8 cellular contexts compared by ENCODE assay signal in the genomic region with DNA sequence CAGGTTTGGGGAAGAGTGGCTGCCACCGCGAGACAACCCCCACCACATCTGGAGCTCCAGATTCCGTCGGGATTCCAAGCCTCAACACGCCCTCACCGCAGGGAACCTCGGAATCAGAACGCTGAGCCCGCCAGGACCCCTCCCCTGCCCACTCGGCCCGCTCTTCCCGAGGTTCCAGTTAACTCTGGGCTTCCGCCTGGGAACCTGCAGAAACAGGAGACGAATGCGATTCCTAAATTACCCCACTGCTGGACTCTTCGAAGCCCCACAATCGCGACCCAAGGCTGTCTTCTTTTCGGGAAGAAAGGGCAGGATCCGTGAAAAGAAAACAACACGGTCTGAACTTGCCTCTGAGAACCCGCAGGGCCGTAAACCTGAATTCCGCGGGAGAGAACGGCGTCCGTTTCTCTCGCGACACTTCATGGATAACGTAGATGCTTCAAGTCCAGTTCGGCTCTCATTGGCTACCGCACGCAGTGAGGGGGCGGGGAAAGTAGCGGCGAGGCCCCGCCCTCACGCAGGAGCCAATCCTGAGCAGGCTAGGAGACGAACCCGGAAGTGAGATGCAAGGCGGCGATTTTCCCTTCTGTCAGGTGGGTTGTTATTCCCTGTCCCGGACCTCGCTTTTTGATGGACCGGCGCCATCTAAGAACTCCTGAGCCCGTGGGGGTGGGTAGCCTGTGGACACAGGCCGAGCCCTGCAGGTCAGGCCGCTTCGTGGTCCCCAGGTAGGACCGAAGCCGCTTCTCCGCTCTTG. TPM values are rescaled to one million over a fixed set of nuclear protein-coding genes. Genes with fewer than 3 reads are reported as not detected.
DNase-seq lines count a peak whose midpoint lies in the region; ATAC-seq and TF ChIP-seq lines count a peak whose summit lies in the region.

A gene with protein sequence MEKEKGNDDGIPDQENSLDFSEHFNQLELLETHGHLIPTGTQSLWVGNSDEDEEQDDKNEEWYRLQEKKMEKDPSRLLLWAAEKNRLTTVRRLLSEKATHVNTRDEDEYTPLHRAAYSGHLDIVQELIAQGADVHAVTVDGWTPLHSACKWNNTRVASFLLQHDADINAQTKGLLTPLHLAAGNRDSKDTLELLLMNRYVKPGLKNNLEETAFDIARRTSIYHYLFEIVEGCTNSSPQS (plus strand): TSS at position 542 of the 757 bp plus-strand sequence. CDS start 2,710 bp downstream, outside the sequence.
A gene (minus strand): TSS at position 402 of the 757 bp plus-strand sequence. CDS start 1,043 bp downstream, outside the sequence.

- peak; percentile 100 for ATAC-seq in GM19397 (IDR thresholded peaks at IDR 0.05; ENCODE audit: unreplicated experiment)
- peak; percentile 100 for ATAC-seq in HG03571 (IDR thresholded peaks at IDR 0.05; ENCODE audit: unreplicated experiment)

- DNase-seq in NCI-H82 (lab: John Stamatoyannopoulos, UW) (peak; percentile 97), dermis microvascular lymphatic vessel endothelial cell (ENCODE audit: low read depth in 2 of 2) (peak; percentile 97 to 98)
- DNase-seq in activated CD4-positive, alpha-beta T cell treated with anti-CD3 and anti-CD28 coated beads, Interleukin-2, amount 50 U/mL, for 48 hours = peak; percentile 94 to 96
- peak; percentile 97 for DNase-seq in stimulated activated CD4-positive, alpha-beta T cell treated with anti-CD3 and anti-CD28 coated beads, Interleukin-4, amount 100 ng/mL, for 24 hours

- no peaks in the 10 kb centered on the region for H3K9me3 ChIP-seq in liver (ENCODE audit: control insufficient read depth in 4 of 4, low read length in 3 of 4)

- TF ChIP-seq CTCF in C4-2B (conservative IDR thresholded peaks at IDR 0.05) (no peak), liver (IDR thresholded peaks at IDR 0.05; ENCODE audit: low read depth, low read length, missing input control) (no peak)

- no peaks in the 10 kb centered on the region for H3K27me3 ChIP-seq in liver (ENCODE audit: control insufficient read depth in 4 of 4, insufficient read depth in 4 of 4, low read length in 3 of 4)

- WGBS in liver = under 1% methylated on average over 54 of the region's 54 CpGs

- peak within 1 kb of the TSS; percentile 69 for H3K27ac ChIP-seq in C4-2B
- H3K27ac ChIP-seq in liver (ENCODE audit: low read depth in 1 of 2, low read length in 2 of 2) = peak within 1 kb of the TSS; percentile 59 to 69

- H3K36me3 ChIP-seq in liver (ENCODE audit: control insufficient read depth in 4 of 4, insufficient read depth in 3 of 4, low read depth in 1 of 4, low read length in 3 of 4) = peaks cover 9 to 23% (median 19%) of the 10 kb centered on the region in 4 donors

- peak within 1 kb of the TSS; percentile 79 to 91 (median 80) for H3K4me3 ChIP-seq in liver (ENCODE audit: low read depth in 1 of 3, low read length in 3 of 3)

- peaks cover 6 to 17% (median 10%) of the 10 kb centered on the region in 4 donors for H3K4me1 ChIP-seq in liver (ENCODE audit: control insufficient read depth in 4 of 4, insufficient read depth in 4 of 4, low read length in 3 of 4)

- H3K9ac ChIP-seq in liver (ENCODE audit: low read depth in 1 of 2, low read length in 2 of 2) = peak within 1 kb of the TSS; percentile 75

- peak in 1 of 2 donors; percentile 3 for TF ChIP-seq RAD21 in liver (IDR thresholded peaks at IDR 0.05)

TF ChIP-seq in liver, 16 proteins besides CTCF, POLR2A, EP300 and RAD21:
- TF ChIP-seq, protein P1, sequence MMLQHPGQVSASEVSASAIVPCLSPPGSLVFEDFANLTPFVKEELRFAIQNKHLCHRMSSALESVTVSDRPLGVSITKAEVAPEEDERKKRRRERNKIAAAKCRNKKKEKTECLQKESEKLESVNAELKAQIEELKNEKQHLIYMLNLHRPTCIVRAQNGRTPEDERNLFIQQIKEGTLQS (IDR thresholded peaks at IDR 0.05) = peak; percentile 14
- TF ChIP-seq, protein P2, sequence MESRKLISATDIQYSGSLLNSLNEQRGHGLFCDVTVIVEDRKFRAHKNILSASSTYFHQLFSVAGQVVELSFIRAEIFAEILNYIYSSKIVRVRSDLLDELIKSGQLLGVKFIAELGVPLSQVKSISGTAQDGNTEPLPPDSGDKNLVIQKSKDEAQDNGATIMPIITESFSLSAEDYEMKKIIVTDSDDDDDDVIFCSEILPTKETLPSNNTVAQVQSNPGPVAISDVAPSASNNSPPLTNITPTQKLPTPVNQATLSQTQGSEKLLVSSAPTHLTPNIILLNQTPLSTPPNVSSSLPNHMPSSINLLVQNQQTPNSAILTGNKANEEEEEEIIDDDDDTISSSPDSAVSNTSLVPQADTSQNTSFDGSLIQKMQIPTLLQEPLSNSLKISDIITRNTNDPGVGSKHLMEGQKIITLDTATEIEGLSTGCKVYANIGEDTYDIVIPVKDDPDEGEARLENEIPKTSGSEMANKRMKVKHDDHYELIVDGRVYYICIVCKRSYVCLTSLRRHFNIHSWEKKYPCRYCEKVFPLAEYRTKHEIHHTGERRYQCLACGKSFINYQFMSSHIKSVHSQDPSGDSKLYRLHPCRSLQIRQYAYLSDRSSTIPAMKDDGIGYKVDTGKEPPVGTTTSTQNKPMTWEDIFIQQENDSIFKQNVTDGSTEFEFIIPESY (IDR thresholded peaks at IDR 0.05) = peak; percentile 99
- TF ChIP-seq YY1 (IDR thresholded peaks at IDR 0.05) (peak; percentile 47), TAF1 (conservative IDR thresholded peaks at IDR 0.05) (no peak), HNF4G (IDR thresholded peaks at IDR 0.05) (no peak), EGR1 (IDR thresholded peaks at IDR 0.05; ENCODE audit: low read depth in 2 of 2) (peak; percentile 73 to 87), RXRA (IDR thresholded peaks at IDR 0.05) (peak in 1 of 2 donors; percentile 7), SP1 (IDR thresholded peaks at IDR 0.05) (peak; percentile 70), JUND (IDR thresholded peaks at IDR 0.05) (no peak), FOXA2 (IDR thresholded peaks at IDR 0.05) (no peak), HNF4A (conservative IDR thresholded peaks at IDR 0.05) (peak in 1 of 2 donors; percentile 4), GABPA (IDR thresholded peaks at IDR 0.05 in 1 of 2, conservative IDR thresholded peaks at IDR 0.05 in 1 of 2) (peak; percentile 27 to 70), FOXA1 (IDR thresholded peaks at IDR 0.05) (no peak)
- TF ChIP-seq, protein P3, sequence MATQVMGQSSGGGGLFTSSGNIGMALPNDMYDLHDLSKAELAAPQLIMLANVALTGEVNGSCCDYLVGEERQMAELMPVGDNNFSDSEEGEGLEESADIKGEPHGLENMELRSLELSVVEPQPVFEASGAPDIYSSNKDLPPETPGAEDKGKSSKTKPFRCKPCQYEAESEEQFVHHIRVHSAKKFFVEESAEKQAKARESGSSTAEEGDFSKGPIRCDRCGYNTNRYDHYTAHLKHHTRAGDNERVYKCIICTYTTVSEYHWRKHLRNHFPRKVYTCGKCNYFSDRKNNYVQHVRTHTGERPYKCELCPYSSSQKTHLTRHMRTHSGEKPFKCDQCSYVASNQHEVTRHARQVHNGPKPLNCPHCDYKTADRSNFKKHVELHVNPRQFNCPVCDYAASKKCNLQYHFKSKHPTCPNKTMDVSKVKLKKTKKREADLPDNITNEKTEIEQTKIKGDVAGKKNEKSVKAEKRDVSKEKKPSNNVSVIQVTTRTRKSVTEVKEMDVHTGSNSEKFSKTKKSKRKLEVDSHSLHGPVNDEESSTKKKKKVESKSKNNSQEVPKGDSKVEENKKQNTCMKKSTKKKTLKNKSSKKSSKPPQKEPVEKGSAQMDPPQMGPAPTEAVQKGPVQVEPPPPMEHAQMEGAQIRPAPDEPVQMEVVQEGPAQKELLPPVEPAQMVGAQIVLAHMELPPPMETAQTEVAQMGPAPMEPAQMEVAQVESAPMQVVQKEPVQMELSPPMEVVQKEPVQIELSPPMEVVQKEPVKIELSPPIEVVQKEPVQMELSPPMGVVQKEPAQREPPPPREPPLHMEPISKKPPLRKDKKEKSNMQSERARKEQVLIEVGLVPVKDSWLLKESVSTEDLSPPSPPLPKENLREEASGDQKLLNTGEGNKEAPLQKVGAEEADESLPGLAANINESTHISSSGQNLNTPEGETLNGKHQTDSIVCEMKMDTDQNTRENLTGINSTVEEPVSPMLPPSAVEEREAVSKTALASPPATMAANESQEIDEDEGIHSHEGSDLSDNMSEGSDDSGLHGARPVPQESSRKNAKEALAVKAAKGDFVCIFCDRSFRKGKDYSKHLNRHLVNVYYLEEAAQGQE (IDR thresholded peaks at IDR 0.05) = peak; percentile 32
- TF ChIP-seq, protein P4, sequence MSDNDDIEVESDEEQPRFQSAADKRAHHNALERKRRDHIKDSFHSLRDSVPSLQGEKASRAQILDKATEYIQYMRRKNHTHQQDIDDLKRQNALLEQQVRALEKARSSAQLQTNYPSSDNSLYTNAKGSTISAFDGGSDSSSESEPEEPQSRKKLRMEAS (IDR thresholded peaks at IDR 0.05) = peak; percentile 55

RNA-seq across cellular contexts. Expression of the first gene that starts in this region (rescaled TPM):
- total RNA-seq in dermis microvascular lymphatic vessel endothelial cell (7.7 and 9.4 TPM in 2 replicates), liver (10 to 100 TPM in 1 of 2 donors, 1 to 10 TPM in 1; 8.8 to 10.9 TPM)
- 10 to 100 TPM in 1 of 2 donors, 1 to 10 TPM in 1; 5.4 to 12.3 TPM for polyA plus RNA-seq in liver

RNA-seq across cellular contexts. Expression of the second gene that starts in this region (rescaled TPM):
- total RNA-seq in dermis microvascular lymphatic vessel endothelial cell = 9.6 and 12.3 TPM in 2 replicates
- 10 to 100 TPM in 1 of 2 donors, 1 to 10 TPM in 1; 8.4 to 18.3 TPM for total RNA-seq in liver
- polyA plus RNA-seq in liver = 1 to 10 TPM; 1.5 to 2.9 TPM

Comparison
In these comparisons a context has a peak if more than half of its experiments do, and no peak if none do; other contexts are left out.
1. Peak in every context shown above with its lines: DNase-seq, ATAC-seq, H3K4me3 ChIP-seq and H3K27ac ChIP-seq.